ENCODE assay signal across 15 cellular contexts in genomic region chr10:381346-381745, GRCh38.
DNase-seq lines count a peak whose midpoint lies in the region; ATAC-seq and TF ChIP-seq lines count a peak whose summit lies in the region.
"Had no signal": no experiment of that assay in that cellular context is flagged by ENCODE, and none has a peak within 500 bp of the region (broad histone marks: within the 10 kb centered on the region; RNA-seq: fewer than 3 reads in every experiment).

No MANE protein-coding gene starts in this region.

- peaks cover 3% of the 10 kb centered on the region for H3K9me3 Mint-ChIP-seq in activated CD4-positive, alpha-beta T cell treated with anti-CD3 and anti-CD28 coated beads for 36 hours (ENCODE audit: low read depth)
- peaks cover 6% of the 10 kb centered on the region for H3K9me3 Mint-ChIP-seq in activated CD8-positive, alpha-beta T cell treated with anti-CD3 and anti-CD28 coated beads, Interleukin-2, amount 10 ng/mL, durations not matched to agents 7 days and 5 days (ENCODE audit: insufficient read depth)
- peaks cover 1 to 6% (median 4%) of the 10 kb centered on the region in 6 donors for H3K9me3 Mint-ChIP-seq in immature natural killer cell
- H3K9me3 Mint-ChIP-seq in stimulated activated effector memory CD8-positive, alpha-beta T cell treated with anti-CD3 and anti-CD28 coated beads, Interleukin-12 subunit alpha, Interleukin-12 subunit beta, amount 100 ng/mL, for 72 hours = no peaks in the 10 kb centered on the region

- no peak for DNase-seq in activated CD4-positive, alpha-beta T cell treated with anti-CD3 and anti-CD28 coated beads for 36 hours
- DNase-seq in activated CD4-positive, alpha-beta T cell treated with anti-CD3 and anti-CD28 coated beads, Interleukin-2, amount 50 U/mL, for 4 hours = no peak
- no peak for DNase-seq in activated CD8-positive, alpha-beta T cell treated with anti-CD3 and anti-CD28 coated beads, Interleukin-2, amount 10 ng/mL, durations not matched to agents 7 days and 5 days
- DNase-seq in immature natural killer cell (no peak), ureter (ENCODE audit: low spot score) (no peak), HPDE6-E6E7 (ENCODE audit: extremely low spot score) (no peak), OCI-LY7 (ENCODE audit: low spot score) (no peak)
- no peak for DNase-seq in stimulated activated effector memory CD8-positive, alpha-beta T cell treated with anti-CD3 and anti-CD28 coated beads, Interleukin-12 subunit alpha, Interleukin-12 subunit beta, amount 100 ng/mL, for 72 hours (ENCODE audit: low spot score in 2 of 2)
- DNase-seq: 8988T, COR-L47, NCI-H2029, NCI-H510A, RPMI8226 had no signal

- H2AFZ ChIP-seq in OCI-LY7 (ENCODE audit: low read length) = no peak overlapping the region

- no peaks in the 10 kb centered on the region for H3K9me3 ChIP-seq in OCI-LY7 (ENCODE audit: low read length)

- no peaks in the 10 kb centered on the region for H3K9me2 ChIP-seq in OCI-LY7 (ENCODE audit: insufficient read depth, low read length)

- no peak overlapping the region for H3K27ac ChIP-seq in OCI-LY7 (ENCODE audit: low read depth, low read length, poor library complexity, severe bottlenecking)
- H3K27ac ChIP-seq: BLaER1 treated with 17β-estradiol and CSF1 and Interleukin-3, amounts not matched to agents 10 nM and 100 nM had no signal

- peaks cover 19% of the 10 kb centered on the region for H3K4me1 Mint-ChIP-seq in activated CD4-positive, alpha-beta T cell treated with anti-CD3 and anti-CD28 coated beads for 36 hours
- H3K4me1 Mint-ChIP-seq in activated CD8-positive, alpha-beta T cell treated with anti-CD3 and anti-CD28 coated beads, Interleukin-2, amount 10 ng/mL, durations not matched to agents 7 days and 5 days (ENCODE audit: low read depth) = peaks cover 34% of the 10 kb centered on the region
- peaks cover 33 to 57% of the 10 kb centered on the region in 2 donors for H3K4me1 Mint-ChIP-seq in immature natural killer cell
- peaks cover 18% of the 10 kb centered on the region for H3K4me1 Mint-ChIP-seq in stimulated activated effector memory CD8-positive, alpha-beta T cell treated with anti-CD3 and anti-CD28 coated beads, Interleukin-12 subunit alpha, Interleukin-12 subunit beta, amount 100 ng/mL, for 72 hours

- CTCF ChIA-PET in activated CD4-positive, alpha-beta T cell treated with anti-CD3 and anti-CD28 coated beads for 36 hours (lab: Charles Lee) = no interaction called here
- CTCF ChIA-PET in activated CD8-positive, alpha-beta T cell treated with anti-CD3 and anti-CD28 coated beads, Interleukin-2, amount 10 ng/mL, durations not matched to agents 7 days and 5 days (lab: Charles Lee) = no interaction called here
- CTCF ChIA-PET in OCI-LY7 (lab: Charles Lee; ENCODE audit: unreplicated experiment) = no interaction called here

- no peak overlapping the region for H3K4me3 ChIP-seq in OCI-LY7 (ENCODE audit: low read depth, low read length, poor library complexity, severe bottlenecking)
- H3K4me3 ChIP-seq: BLaER1 treated with 17β-estradiol and CSF1 and Interleukin-3, amounts not matched to agents 10 nM and 100 nM had no signal

- peak overlapping the region; percentile 28 for H3K27ac Mint-ChIP-seq in activated CD4-positive, alpha-beta T cell treated with anti-CD3 and anti-CD28 coated beads for 36 hours
- H3K27ac Mint-ChIP-seq in activated CD8-positive, alpha-beta T cell treated with anti-CD3 and anti-CD28 coated beads, Interleukin-2, amount 10 ng/mL, durations not matched to agents 7 days and 5 days = peak overlapping the region; percentile 85
- peak overlapping the region; percentile 79 to 96 (median 91) for H3K27ac Mint-ChIP-seq in immature natural killer cell
- H3K27ac Mint-ChIP-seq in stimulated activated effector memory CD8-positive, alpha-beta T cell treated with anti-CD3 and anti-CD28 coated beads, Interleukin-12 subunit alpha, Interleukin-12 subunit beta, amount 100 ng/mL, for 72 hours = peak overlapping the region; percentile 5
- H3K27ac Mint-ChIP-seq: IgD-negative memory B cell had no signal

- no peak overlapping the region for H3K4me2 ChIP-seq in OCI-LY7 (ENCODE audit: low read length)
- H3K4me2 ChIP-seq: BLaER1 treated with 17β-estradiol and CSF1 and Interleukin-3, amounts not matched to agents 10 nM and 100 nM had no signal

- no peak for ATAC-seq in activated CD4-positive, alpha-beta T cell treated with anti-CD3 and anti-CD28 coated beads for 36 hours
- no peak for ATAC-seq in activated CD8-positive, alpha-beta T cell treated with anti-CD3 and anti-CD28 coated beads, Interleukin-2, amount 10 ng/mL, durations not matched to agents 7 days and 5 days
- ATAC-seq in stimulated activated effector memory CD8-positive, alpha-beta T cell treated with anti-CD3 and anti-CD28 coated beads, Interleukin-12 subunit alpha, Interleukin-12 subunit beta, amount 100 ng/mL, for 72 hours = no peak

- H3K4me1 ChIP-seq in OCI-LY7 (ENCODE audit: insufficient read depth, low read length, poor library complexity, severe bottlenecking) = no peaks in the 10 kb centered on the region

- H3K36me3 ChIP-seq in OCI-LY7 (ENCODE audit: insufficient read depth, low read length) = peaks cover 63% of the 10 kb centered on the region

- intact Hi-C loops in activated CD4-positive, alpha-beta T cell treated with anti-CD3 and anti-CD28 coated beads for 36 hours (cut with DNase I, micrococcal nuclease) = no loop called here
- intact Hi-C loops in OCI-LY7 (cut with micrococcal nuclease; ENCODE audit: unreplicated experiment) = no loop called here

- no peak overlapping the region for H3K4me3 Mint-ChIP-seq in activated CD4-positive, alpha-beta T cell treated with anti-CD3 and anti-CD28 coated beads for 36 hours
- H3K4me3 Mint-ChIP-seq in activated CD8-positive, alpha-beta T cell treated with anti-CD3 and anti-CD28 coated beads, Interleukin-2, amount 10 ng/mL, durations not matched to agents 7 days and 5 days = peak overlapping the region; percentile 56
- H3K4me3 Mint-ChIP-seq in immature natural killer cell = peak overlapping the region; percentile 73 to 87 (median 86)
- peak overlapping the region; percentile 34 for H3K4me3 Mint-ChIP-seq in stimulated activated effector memory CD8-positive, alpha-beta T cell treated with anti-CD3 and anti-CD28 coated beads, Interleukin-12 subunit alpha, Interleukin-12 subunit beta, amount 100 ng/mL, for 72 hours
- H3K4me3 Mint-ChIP-seq: IgD-negative memory B cell had no signal

- H3K27me3 Mint-ChIP-seq in activated CD4-positive, alpha-beta T cell treated with anti-CD3 and anti-CD28 coated beads for 36 hours = no peaks in the 10 kb centered on the region
- H3K27me3 Mint-ChIP-seq in activated CD8-positive, alpha-beta T cell treated with anti-CD3 and anti-CD28 coated beads, Interleukin-2, amount 10 ng/mL, durations not matched to agents 7 days and 5 days (ENCODE audit: low read depth) = peaks cover 7% of the 10 kb centered on the region
- H3K27me3 Mint-ChIP-seq in immature natural killer cell (ENCODE audit: low read depth in 3 of 3) = peaks cover 6 to 19% (median 19%) of the 10 kb centered on the region in 3 donors

- BruUV-seq in OCI-LY7 (replicated peaks; lab: Mats Ljungman, UMichigan) = no TSS peak

- TF ChIP-seq CTCF in OCI-LY7 (conservative IDR thresholded peaks at IDR 0.05; ENCODE audit: low read length) = no peak

- peaks cover 8% of the 10 kb centered on the region for H3K36me3 Mint-ChIP-seq in activated CD4-positive, alpha-beta T cell treated with anti-CD3 and anti-CD28 coated beads for 36 hours (ENCODE audit: low read depth)
- H3K36me3 Mint-ChIP-seq in activated CD8-positive, alpha-beta T cell treated with anti-CD3 and anti-CD28 coated beads, Interleukin-2, amount 10 ng/mL, durations not matched to agents 7 days and 5 days (ENCODE audit: low read depth) = peaks cover 6% of the 10 kb centered on the region
- H3K36me3 Mint-ChIP-seq in immature natural killer cell = peaks cover 16 to 18% (median 17%) of the 10 kb centered on the region in 3 donors
- no peaks in the 10 kb centered on the region for H3K36me3 Mint-ChIP-seq in stimulated activated effector memory CD8-positive, alpha-beta T cell treated with anti-CD3 and anti-CD28 coated beads, Interleukin-12 subunit alpha, Interleukin-12 subunit beta, amount 100 ng/mL, for 72 hours

- POLR2A ChIA-PET in activated CD4-positive, alpha-beta T cell treated with anti-CD3 and anti-CD28 coated beads for 36 hours (lab: Charles Lee) = no interaction called here
- POLR2A ChIA-PET in activated CD8-positive, alpha-beta T cell treated with anti-CD3 and anti-CD28 coated beads, Interleukin-2, amount 10 ng/mL, durations not matched to agents 7 days and 5 days (lab: Charles Lee) = no interaction called here
- POLR2A ChIA-PET in OCI-LY7 (lab: Charles Lee) = no interaction called here

- H4K20me1 ChIP-seq in OCI-LY7 (ENCODE audit: insufficient read depth, low read length) = no peaks in the 10 kb centered on the region
- H4K20me1 ChIP-seq: BLaER1 treated with 17β-estradiol and CSF1 and Interleukin-3, amounts not matched to agents 10 nM and 100 nM had no signal

- no peaks in the 10 kb centered on the region for H3K79me2 ChIP-seq in OCI-LY7 (ENCODE audit: insufficient read depth, low read depth, low read length)

Comparison
In these comparisons a context has a peak if more than half of its experiments do, and no peak if none do; other contexts are left out.
1. H3K27ac Mint-ChIP-seq: peak in every context shown above with its lines; median percentile 91 in immature natural killer cell; 85 in activated CD8-positive, alpha-beta T cell treated with anti-CD3 and anti-CD28 coated beads, Interleukin-2, amount 10 ng/mL, durations not matched to agents 7 days and 5 days; 28 in activated CD4-positive, alpha-beta T cell treated with anti-CD3 and anti-CD28 coated beads for 36 hours; 5 in stimulated activated effector memory CD8-positive, alpha-beta T cell treated with anti-CD3 and anti-CD28 coated beads, Interleukin-12 subunit alpha, Interleukin-12 subunit beta, amount 100 ng/mL, for 72 hours.